1 cellular context compared by ENCODE assay signal in the genomic region with DNA sequence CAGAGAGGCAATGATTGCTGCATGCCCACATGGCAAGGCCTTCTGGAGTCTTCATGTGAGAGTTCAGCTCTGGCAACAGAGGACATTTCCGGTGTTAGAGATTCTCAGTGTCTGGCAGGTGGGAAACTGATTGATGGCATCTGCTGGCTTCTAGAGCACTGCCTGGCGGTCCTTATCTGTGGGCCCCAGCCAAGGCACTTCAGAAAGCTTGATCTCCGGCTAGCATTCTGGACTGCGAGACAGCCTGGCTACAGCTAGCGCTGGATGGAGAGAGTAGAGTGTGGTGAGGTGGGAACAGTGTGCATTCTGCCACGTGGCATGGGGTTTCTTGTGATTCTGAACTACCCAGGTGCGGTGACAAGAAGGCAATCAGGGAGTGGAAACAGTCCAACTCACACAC.
TF ChIP-seq lines count a peak whose summit lies in the region.

No MANE protein-coding gene starts in this region.

TF ChIP-seq in K562, 482 proteins besides CTCF, POLR2A, EP300 and RAD21 (continued from another document and continues in another):
- TF ChIP-seq, protein P1, sequence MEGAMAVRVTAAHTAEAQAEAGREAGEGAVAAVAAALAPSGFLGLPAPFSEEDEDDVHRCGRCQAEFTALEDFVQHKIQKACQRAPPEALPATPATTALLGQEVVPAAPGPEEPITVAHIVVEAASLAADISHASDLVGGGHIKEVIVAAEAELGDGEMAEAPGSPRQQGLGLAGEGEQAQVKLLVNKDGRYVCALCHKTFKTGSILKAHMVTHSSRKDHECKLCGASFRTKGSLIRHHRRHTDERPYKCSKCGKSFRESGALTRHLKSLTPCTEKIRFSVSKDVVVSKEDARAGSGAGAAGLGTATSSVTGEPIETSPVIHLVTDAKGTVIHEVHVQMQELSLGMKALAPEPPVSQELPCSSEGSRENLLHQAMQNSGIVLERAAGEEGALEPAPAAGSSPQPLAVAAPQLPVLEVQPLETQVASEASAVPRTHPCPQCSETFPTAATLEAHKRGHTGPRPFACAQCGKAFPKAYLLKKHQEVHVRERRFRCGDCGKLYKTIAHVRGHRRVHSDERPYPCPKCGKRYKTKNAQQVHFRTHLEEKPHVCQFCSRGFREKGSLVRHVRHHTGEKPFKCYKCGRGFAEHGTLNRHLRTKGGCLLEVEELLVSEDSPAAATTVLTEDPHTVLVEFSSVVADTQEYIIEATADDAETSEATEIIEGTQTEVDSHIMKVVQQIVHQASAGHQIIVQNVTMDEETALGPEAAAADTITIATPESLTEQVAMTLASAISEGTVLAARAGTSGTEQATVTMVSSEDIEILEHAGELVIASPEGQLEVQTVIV (CRISPR knock-in tag; IDR thresholded peaks at IDR 0.05; ENCODE audit: borderline replicate concordance) = no peak
- TF ChIP-seq, protein P2, sequence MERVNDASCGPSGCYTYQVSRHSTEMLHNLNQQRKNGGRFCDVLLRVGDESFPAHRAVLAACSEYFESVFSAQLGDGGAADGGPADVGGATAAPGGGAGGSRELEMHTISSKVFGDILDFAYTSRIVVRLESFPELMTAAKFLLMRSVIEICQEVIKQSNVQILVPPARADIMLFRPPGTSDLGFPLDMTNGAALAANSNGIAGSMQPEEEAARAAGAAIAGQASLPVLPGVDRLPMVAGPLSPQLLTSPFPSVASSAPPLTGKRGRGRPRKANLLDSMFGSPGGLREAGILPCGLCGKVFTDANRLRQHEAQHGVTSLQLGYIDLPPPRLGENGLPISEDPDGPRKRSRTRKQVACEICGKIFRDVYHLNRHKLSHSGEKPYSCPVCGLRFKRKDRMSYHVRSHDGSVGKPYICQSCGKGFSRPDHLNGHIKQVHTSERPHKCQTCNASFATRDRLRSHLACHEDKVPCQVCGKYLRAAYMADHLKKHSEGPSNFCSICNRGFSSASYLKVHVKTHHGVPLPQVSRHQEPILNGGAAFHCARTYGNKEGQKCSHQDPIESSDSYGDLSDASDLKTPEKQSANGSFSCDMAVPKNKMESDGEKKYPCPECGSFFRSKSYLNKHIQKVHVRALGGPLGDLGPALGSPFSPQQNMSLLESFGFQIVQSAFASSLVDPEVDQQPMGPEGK (CRISPR knock-in tag; IDR thresholded peaks at IDR 0.05; ENCODE audit: borderline replicate concordance) = no peak
- TF ChIP-seq, protein P3, sequence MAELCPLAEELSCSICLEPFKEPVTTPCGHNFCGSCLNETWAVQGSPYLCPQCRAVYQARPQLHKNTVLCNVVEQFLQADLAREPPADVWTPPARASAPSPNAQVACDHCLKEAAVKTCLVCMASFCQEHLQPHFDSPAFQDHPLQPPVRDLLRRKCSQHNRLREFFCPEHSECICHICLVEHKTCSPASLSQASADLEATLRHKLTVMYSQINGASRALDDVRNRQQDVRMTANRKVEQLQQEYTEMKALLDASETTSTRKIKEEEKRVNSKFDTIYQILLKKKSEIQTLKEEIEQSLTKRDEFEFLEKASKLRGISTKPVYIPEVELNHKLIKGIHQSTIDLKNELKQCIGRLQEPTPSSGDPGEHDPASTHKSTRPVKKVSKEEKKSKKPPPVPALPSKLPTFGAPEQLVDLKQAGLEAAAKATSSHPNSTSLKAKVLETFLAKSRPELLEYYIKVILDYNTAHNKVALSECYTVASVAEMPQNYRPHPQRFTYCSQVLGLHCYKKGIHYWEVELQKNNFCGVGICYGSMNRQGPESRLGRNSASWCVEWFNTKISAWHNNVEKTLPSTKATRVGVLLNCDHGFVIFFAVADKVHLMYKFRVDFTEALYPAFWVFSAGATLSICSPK (IDR thresholded peaks at IDR 0.05; ENCODE audit: borderline replicate concordance) = no peak
- TF ChIP-seq FOXJ3 (CRISPR knock-in tag; IDR thresholded peaks at IDR 0.05) (no peak), CHD2 (IDR thresholded peaks at IDR 0.05; ENCODE audit: low read depth, low read length) (no peak), HEY1 (CRISPR knock-in tag; IDR thresholded peaks at IDR 0.05; ENCODE audit: borderline replicate concordance) (no peak), TARDBP (IDR thresholded peaks at IDR 0.05) (no peak), PPARD (CRISPR knock-in tag; IDR thresholded peaks at IDR 0.05) (no peak), ZNF57 (CRISPR knock-in tag; IDR thresholded peaks at IDR 0.05) (no peak), ZNF347 (CRISPR knock-in tag; IDR thresholded peaks at IDR 0.05; ENCODE audit: low read depth) (no peak), FIP1L1 (IDR thresholded peaks at IDR 0.05; ENCODE audit: low read depth, low read length, poor library complexity, severe bottlenecking) (no peak), CBX2 (IDR thresholded peaks at IDR 0.05; ENCODE audit: insufficient read depth, low read length, poor library complexity, severe bottlenecking) (no peak), SOX6 (IDR thresholded peaks at IDR 0.05) (0 out of 2 replicates have a peak, but pooled peaks have one; percentile 21), ZFX (CRISPR knock-in tag; IDR thresholded peaks at IDR 0.05) (no peak), ZNF316 (IDR thresholded peaks at IDR 0.05) (no peak), NUFIP1 (IDR thresholded peaks at IDR 0.05; ENCODE audit: partially characterized antibody) (no peak), ZNF77 (CRISPR knock-in tag; IDR thresholded peaks at IDR 0.05) (no peak), MEIS2 (IDR thresholded peaks at IDR 0.05; ENCODE audit: partially characterized antibody) (peak; percentile 97), U2AF1 (optimal IDR thresholded peaks at IDR 0.05; ENCODE audit: low read depth, low read length) (no peak), RBM17 (IDR thresholded peaks at IDR 0.05; ENCODE audit: borderline replicate concordance, low read depth, low read length) (no peak), GABPB1 (CRISPR knock-in tag; IDR thresholded peaks at IDR 0.05) (no peak), GTF2E2 (tag; IDR thresholded peaks at IDR 0.05) (no peak), NFE2 (IDR thresholded peaks at IDR 0.05; ENCODE audit: low read depth) (no peak), ATF7 (IDR thresholded peaks at IDR 0.05) (no peak), ZNF140 (CRISPR knock-in tag; IDR thresholded peaks at IDR 0.05) (no peak), ZBTB17 (CRISPR knock-in tag; IDR thresholded peaks at IDR 0.05) (no peak), ZNF644 (tag; IDR thresholded peaks at IDR 0.05; ENCODE audit: low read depth) (no peak), CEBPG (CRISPR knock-in tag; IDR thresholded peaks at IDR 0.05) (no peak), CEBPG (tag; conservative IDR thresholded peaks at IDR 0.05 in 1 of 2, IDR thresholded peaks at IDR 0.05 in 1 of 2) (no peak), FOXK2 (conservative IDR thresholded peaks at IDR 0.05 in 1 of 2, IDR thresholded peaks at IDR 0.05 in 1 of 2; ENCODE audit: low read depth in 2 of 2) (no peak), DDX20 (tag; IDR thresholded peaks at IDR 0.05; ENCODE audit: low read depth) (no peak)
- TF ChIP-seq, protein P4, sequence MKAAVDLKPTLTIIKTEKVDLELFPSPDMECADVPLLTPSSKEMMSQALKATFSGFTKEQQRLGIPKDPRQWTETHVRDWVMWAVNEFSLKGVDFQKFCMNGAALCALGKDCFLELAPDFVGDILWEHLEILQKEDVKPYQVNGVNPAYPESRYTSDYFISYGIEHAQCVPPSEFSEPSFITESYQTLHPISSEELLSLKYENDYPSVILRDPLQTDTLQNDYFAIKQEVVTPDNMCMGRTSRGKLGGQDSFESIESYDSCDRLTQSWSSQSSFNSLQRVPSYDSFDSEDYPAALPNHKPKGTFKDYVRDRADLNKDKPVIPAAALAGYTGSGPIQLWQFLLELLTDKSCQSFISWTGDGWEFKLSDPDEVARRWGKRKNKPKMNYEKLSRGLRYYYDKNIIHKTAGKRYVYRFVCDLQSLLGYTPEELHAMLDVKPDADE (conservative IDR thresholded peaks at IDR 0.05; ENCODE audit: control insufficient read depth, low read depth, low read length) = no peak; the same call in 1 of the 2 replicates
- TF ChIP-seq, protein P5, sequence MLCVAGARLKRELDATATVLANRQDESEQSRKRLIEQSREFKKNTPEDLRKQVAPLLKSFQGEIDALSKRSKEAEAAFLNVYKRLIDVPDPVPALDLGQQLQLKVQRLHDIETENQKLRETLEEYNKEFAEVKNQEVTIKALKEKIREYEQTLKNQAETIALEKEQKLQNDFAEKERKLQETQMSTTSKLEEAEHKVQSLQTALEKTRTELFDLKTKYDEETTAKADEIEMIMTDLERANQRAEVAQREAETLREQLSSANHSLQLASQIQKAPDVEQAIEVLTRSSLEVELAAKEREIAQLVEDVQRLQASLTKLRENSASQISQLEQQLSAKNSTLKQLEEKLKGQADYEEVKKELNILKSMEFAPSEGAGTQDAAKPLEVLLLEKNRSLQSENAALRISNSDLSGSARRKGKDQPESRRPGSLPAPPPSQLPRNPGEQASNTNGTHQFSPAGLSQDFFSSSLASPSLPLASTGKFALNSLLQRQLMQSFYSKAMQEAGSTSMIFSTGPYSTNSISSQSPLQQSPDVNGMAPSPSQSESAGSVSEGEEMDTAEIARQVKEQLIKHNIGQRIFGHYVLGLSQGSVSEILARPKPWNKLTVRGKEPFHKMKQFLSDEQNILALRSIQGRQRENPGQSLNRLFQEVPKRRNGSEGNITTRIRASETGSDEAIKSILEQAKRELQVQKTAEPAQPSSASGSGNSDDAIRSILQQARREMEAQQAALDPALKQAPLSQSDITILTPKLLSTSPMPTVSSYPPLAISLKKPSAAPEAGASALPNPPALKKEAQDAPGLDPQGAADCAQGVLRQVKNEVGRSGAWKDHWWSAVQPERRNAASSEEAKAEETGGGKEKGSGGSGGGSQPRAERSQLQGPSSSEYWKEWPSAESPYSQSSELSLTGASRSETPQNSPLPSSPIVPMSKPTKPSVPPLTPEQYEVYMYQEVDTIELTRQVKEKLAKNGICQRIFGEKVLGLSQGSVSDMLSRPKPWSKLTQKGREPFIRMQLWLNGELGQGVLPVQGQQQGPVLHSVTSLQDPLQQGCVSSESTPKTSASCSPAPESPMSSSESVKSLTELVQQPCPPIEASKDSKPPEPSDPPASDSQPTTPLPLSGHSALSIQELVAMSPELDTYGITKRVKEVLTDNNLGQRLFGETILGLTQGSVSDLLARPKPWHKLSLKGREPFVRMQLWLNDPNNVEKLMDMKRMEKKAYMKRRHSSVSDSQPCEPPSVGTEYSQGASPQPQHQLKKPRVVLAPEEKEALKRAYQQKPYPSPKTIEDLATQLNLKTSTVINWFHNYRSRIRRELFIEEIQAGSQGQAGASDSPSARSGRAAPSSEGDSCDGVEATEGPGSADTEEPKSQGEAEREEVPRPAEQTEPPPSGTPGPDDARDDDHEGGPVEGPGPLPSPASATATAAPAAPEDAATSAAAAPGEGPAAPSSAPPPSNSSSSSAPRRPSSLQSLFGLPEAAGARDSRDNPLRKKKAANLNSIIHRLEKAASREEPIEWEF (CRISPR knock-in tag; IDR thresholded peaks at IDR 0.05) = no peak
- TF ChIP-seq, protein P6, sequence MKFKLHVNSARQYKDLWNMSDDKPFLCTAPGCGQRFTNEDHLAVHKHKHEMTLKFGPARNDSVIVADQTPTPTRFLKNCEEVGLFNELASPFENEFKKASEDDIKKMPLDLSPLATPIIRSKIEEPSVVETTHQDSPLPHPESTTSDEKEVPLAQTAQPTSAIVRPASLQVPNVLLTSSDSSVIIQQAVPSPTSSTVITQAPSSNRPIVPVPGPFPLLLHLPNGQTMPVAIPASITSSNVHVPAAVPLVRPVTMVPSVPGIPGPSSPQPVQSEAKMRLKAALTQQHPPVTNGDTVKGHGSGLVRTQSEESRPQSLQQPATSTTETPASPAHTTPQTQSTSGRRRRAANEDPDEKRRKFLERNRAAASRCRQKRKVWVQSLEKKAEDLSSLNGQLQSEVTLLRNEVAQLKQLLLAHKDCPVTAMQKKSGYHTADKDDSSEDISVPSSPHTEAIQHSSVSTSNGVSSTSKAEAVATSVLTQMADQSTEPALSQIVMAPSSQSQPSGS (CRISPR knock-in tag; IDR thresholded peaks at IDR 0.05) = no peak
- TF ChIP-seq, protein P7, sequence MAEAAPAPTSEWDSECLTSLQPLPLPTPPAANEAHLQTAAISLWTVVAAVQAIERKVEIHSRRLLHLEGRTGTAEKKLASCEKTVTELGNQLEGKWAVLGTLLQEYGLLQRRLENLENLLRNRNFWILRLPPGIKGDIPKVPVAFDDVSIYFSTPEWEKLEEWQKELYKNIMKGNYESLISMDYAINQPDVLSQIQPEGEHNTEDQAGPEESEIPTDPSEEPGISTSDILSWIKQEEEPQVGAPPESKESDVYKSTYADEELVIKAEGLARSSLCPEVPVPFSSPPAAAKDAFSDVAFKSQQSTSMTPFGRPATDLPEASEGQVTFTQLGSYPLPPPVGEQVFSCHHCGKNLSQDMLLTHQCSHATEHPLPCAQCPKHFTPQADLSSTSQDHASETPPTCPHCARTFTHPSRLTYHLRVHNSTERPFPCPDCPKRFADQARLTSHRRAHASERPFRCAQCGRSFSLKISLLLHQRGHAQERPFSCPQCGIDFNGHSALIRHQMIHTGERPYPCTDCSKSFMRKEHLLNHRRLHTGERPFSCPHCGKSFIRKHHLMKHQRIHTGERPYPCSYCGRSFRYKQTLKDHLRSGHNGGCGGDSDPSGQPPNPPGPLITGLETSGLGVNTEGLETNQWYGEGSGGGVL (CRISPR knock-in tag; IDR thresholded peaks at IDR 0.05) = no peak
- TF ChIP-seq, protein P8, sequence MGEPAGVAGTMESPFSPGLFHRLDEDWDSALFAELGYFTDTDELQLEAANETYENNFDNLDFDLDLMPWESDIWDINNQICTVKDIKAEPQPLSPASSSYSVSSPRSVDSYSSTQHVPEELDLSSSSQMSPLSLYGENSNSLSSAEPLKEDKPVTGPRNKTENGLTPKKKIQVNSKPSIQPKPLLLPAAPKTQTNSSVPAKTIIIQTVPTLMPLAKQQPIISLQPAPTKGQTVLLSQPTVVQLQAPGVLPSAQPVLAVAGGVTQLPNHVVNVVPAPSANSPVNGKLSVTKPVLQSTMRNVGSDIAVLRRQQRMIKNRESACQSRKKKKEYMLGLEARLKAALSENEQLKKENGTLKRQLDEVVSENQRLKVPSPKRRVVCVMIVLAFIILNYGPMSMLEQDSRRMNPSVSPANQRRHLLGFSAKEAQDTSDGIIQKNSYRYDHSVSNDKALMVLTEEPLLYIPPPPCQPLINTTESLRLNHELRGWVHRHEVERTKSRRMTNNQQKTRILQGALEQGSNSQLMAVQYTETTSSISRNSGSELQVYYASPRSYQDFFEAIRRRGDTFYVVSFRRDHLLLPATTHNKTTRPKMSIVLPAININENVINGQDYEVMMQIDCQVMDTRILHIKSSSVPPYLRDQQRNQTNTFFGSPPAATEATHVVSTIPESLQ (CRISPR knock-in tag; IDR thresholded peaks at IDR 0.05) = no peak
- TF ChIP-seq, protein P9, sequence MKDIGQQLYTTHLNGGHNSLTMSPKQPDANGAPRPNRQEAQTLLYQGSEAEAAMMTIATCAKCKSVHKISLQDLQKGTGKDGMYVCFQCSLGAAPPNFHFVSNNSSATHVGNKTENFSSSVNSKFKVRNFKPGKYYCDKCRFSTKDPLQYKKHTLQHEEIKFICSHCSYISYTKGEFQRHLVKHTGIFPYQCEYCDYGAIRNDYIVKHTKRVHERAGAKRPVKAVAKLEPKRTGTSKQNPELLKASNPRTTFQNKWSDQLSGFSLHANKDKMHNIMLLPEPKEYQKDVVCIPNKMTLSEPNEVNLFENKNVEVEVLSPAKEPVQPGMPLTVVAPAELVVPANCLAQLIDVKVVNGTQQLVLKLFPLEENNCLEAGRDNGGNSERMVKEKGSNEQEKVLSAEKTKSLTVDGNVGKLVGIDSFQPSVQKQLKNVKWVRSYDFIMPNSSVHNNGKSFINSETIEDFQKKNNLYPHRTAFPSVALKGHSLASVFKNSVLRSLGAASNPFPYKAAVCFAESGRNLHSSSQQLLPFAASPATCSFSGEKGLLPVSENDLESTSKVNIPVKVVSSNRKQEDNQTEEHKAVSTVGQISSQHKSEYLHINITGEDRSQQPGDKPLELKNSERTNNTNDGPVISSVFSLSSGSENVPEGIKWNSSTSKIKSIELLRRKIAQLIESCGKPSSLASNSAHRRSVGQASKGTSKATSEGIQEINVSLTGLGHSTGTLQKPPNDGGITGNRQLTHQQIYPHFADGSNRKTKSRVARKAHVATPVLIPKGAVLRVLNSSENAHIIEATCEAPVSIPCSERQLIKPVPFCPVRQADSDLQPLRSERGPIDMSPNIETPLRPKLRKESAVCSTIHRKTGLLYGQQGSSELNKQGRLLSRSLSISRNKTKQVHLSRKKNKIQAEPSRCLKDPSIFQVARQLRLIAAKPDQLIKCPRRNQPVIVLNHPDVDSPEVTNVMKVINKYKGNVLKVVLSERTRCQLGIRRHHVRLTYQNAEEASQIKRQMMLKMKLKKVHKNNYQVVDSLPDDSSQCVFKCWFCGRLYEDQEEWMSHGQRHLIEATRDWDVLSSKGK (CRISPR knock-in tag; IDR thresholded peaks at IDR 0.05) = no peak
